ENCODE assay signal across 1 cellular context in genomic region chr6:149330133-149330532, GRCh38.
TF ChIP-seq lines count a peak whose summit lies in the region.

No MANE protein-coding gene starts in this region.

TF ChIP-seq in K562, 482 proteins besides CTCF, POLR2A, EP300 and RAD21:
- TF ChIP-seq RBM25 (IDR thresholded peaks at IDR 0.05; ENCODE audit: low read depth, low read length, severe bottlenecking) (peak; percentile 52), SMARCB1 (IDR thresholded peaks at IDR 0.05; ENCODE audit: insufficient read length, low read depth) (no peak)
TF ChIP-seq in K562: peak in this region for 1.
